In the genomic region with DNA sequence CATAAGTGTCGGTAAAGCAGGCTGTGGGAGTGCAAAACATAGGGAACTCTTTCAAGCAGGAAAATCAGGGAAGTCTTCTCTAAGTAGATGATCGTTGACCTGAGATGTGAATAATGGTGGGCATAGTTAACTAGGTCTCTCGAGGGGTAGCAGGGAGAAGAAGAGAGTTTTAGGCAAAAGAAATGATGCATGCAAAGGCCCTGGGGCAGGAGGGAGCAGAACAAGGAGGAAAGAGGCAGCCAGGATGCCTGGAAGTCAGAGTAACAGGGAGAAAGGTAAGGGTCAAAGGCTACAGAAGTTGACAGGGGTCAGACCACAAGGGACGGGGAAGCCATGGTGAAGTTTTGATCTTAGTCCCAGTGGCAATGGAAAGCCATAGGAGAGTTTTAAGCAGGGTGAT, we compare ENCODE assay signal across 37 cellular contexts. TPM values are rescaled to one million over a fixed set of nuclear protein-coding genes. Genes with fewer than 3 reads are reported as not detected.
"Had no signal": no experiment of that assay in that cellular context is flagged by ENCODE, and none has a peak within 500 bp of the region (broad histone marks: within the 10 kb centered on the region; RNA-seq: fewer than 3 reads in every experiment).

No MANE protein-coding gene starts in this region.

- H3K36me3 Mint-ChIP-seq: activated CD4-positive, alpha-beta memory T cell treated with anti-CD3 and anti-CD28 coated beads for 36 hours; activated naive CD4-positive, alpha-beta T cell treated with anti-CD3 and anti-CD28 coated beads, Interleukin-2, amount 50 U/mL, for 72 hours; activated naive CD8-positive, alpha-beta T cell treated with anti-CD3 and anti-CD28 coated beads for 36 hours had no signal

- H3K4me1 ChIP-seq: body of pancreas, breast epithelium had no signal

- FAIRE-seq: astrocyte, TTC549 had no signal

- H3K27ac ChIP-seq: body of pancreas, brain microvascular endothelial cell, breast epithelium, VCaP had no signal

- H3K4me3 ChIP-seq: adrenal gland, body of pancreas, breast epithelium had no signal

- H3K9me3 Mint-ChIP-seq: activated B cell treated with CpG ODN at 0.5 μM for 24 hours; activated CD4-positive, alpha-beta memory T cell treated with anti-CD3 and anti-CD28 coated beads for 36 hours; activated CD4-positive, alpha-beta T cell treated with anti-CD3 and anti-CD28 coated beads, Interleukin-2, amount 10 ng/mL, durations not matched to agents 24 days and 14 days; activated CD8-positive, alpha-beta T cell treated with anti-CD3 and anti-CD28 coated beads for 36 hours; activated naive CD4-positive, alpha-beta T cell treated with anti-CD3 and anti-CD28 coated beads for 36 hours; activated naive CD4-positive, alpha-beta T cell treated with anti-CD3 and anti-CD28 coated beads, Interleukin-2, amount 50 U/mL, for 72 hours; activated naive CD8-positive, alpha-beta T cell treated with anti-CD3 and anti-CD28 coated beads for 36 hours; activated T-cell treated with anti-CD3 and anti-CD28 coated beads, Interleukin-2, amount 50 U/mL, for 4 hours; activated T-cell treated with anti-CD3 and anti-CD28 coated beads, Interleukin-2, amount 50 U/mL, for 72 hours; activated T-helper 1 cell treated with anti-CD3 and anti-CD28 coated beads, Interleukin-12 subunit alpha, Interleukin-12 subunit beta, Interleukin-2, Interleukin-4 antibody, amounts not matched to agents 30 ng/mL and 10 ng/mL and 1 ng/mL, durations not matched to agents 14 hours and 24 hours and 36 hours; activated T-helper 17 cell treated with anti-CD3 and anti-CD28 coated beads, Interleukin-2, amount 50 U/mL, for 72 hours; T-helper 1 cell treated with Interleukin-12 subunit alpha and Interleukin-12 subunit beta and Interleukin-4 antibody, amounts not matched to agents 30 μg/mL and 1 μg/mL, for 36 hours; T-helper 2 cell treated with Interferon-gamma antibody and Interleukin-4, amounts not matched to agents 5 μg/mL and 100 μg/mL, for 36 hours had no signal

- H3K9me3 ChIP-seq: adrenal gland, body of pancreas, breast epithelium had no signal

- ATAC-seq: activated T-cell treated with anti-CD3 and anti-CD28 coated beads, Interleukin-2, amount 50 U/mL, for 4 hours; body of pancreas had no signal

- H3K27me3 ChIP-seq: adrenal gland, body of pancreas had no signal

- H3K4me3 Mint-ChIP-seq: activated B cell treated with CpG ODN at 0.5 μM for 24 hours; activated CD4-positive, alpha-beta memory T cell treated with anti-CD3 and anti-CD28 coated beads for 36 hours; activated CD4-positive, alpha-beta T cell treated with anti-CD3 and anti-CD28 coated beads, Interleukin-2, amount 10 ng/mL, durations not matched to agents 24 days and 14 days; activated CD8-positive, alpha-beta T cell treated with anti-CD3 and anti-CD28 coated beads for 36 hours; activated naive CD4-positive, alpha-beta T cell treated with anti-CD3 and anti-CD28 coated beads for 36 hours; activated naive CD8-positive, alpha-beta T cell treated with anti-CD3 and anti-CD28 coated beads for 36 hours; activated T-cell treated with anti-CD3 and anti-CD28 coated beads, Interleukin-2, amount 50 U/mL, for 4 hours; activated T-helper 1 cell treated with anti-CD3 and anti-CD28 coated beads, Interleukin-12 subunit alpha, Interleukin-12 subunit beta, Interleukin-2, Interleukin-4 antibody, amounts not matched to agents 30 ng/mL and 10 ng/mL and 1 ng/mL, durations not matched to agents 14 hours and 24 hours and 36 hours; T-helper 1 cell treated with Interleukin-12 subunit alpha and Interleukin-12 subunit beta and Interleukin-4 antibody, amounts not matched to agents 30 μg/mL and 1 μg/mL, for 36 hours; T-helper 2 cell treated with Interferon-gamma antibody and Interleukin-4, amounts not matched to agents 5 μg/mL and 100 μg/mL, for 36 hours had no signal

- H3K36me3 ChIP-seq: adrenal gland, brain microvascular endothelial cell, breast epithelium had no signal

- DNase-seq: activated B cell treated with CpG ODN at 0.5 μM for 24 hours; activated CD4-positive, alpha-beta T cell treated with anti-CD3 and anti-CD28 coated beads for 4 hours; activated CD4-positive, alpha-beta T cell treated with anti-CD3 and anti-CD28 coated beads, Interleukin-2, amount 10 ng/mL, durations not matched to agents 24 days and 14 days; activated CD4-positive, alpha-beta T cell treated with anti-CD3 and anti-CD28 coated beads, Interleukin-2, amount 50 U/mL, for 1 hour; activated CD4-positive, alpha-beta T cell treated with anti-CD3 and anti-CD28 coated beads, Interleukin-2, amount 50 U/mL, for 4 hours; activated CD4-positive, CD25-positive, alpha-beta regulatory T cell treated with anti-CD3 and anti-CD28 coated beads, Interleukin-2, amount 50 U/mL, for 72 hours; activated CD8-positive, alpha-beta memory T cell treated with anti-CD3 and anti-CD28 coated beads, Interleukin-2, amount 50 U/mL, for 4 hours; activated effector memory CD4-positive, alpha-beta T cell treated with anti-CD3 and anti-CD28 coated beads, Interleukin-2, amount 50 U/mL, for 16 hours; activated gamma-delta T cell treated with Interleukin-2 at 50 U/mL for 16 hours; activated naive CD4-positive, alpha-beta T cell; activated naive CD4-positive, alpha-beta T cell treated with anti-CD3 and anti-CD28 coated beads, Interleukin-2, amount 50 U/mL, for 16 hours; activated naive CD8-positive, alpha-beta T cell treated with anti-CD3 and anti-CD28 coated beads for 36 hours; activated T-cell treated with anti-CD3 and anti-CD28 coated beads for 4 hours; activated T-cell treated with anti-CD3 and anti-CD28 coated beads, Interleukin-2, amount 50 U/mL, for 1 hour; activated T-cell treated with anti-CD3 and anti-CD28 coated beads, Interleukin-2, amount 50 U/mL, for 4 hours; amniotic stem cell; aorta; central memory CD4-positive, alpha-beta T cell; T-helper 9 cell had no signal

- H3K27ac Mint-ChIP-seq: activated B cell treated with CpG ODN at 0.5 μM for 24 hours; activated CD4-positive, alpha-beta memory T cell treated with anti-CD3 and anti-CD28 coated beads for 36 hours; activated CD4-positive, alpha-beta T cell treated with anti-CD3 and anti-CD28 coated beads, Interleukin-2, amount 10 ng/mL, durations not matched to agents 24 days and 14 days; activated CD8-positive, alpha-beta T cell treated with anti-CD3 and anti-CD28 coated beads for 36 hours; activated naive CD8-positive, alpha-beta T cell treated with anti-CD3 and anti-CD28 coated beads for 36 hours; activated T-cell treated with anti-CD3 and anti-CD28 coated beads, Interleukin-2, amount 50 U/mL, for 72 hours; activated T-helper 1 cell treated with anti-CD3 and anti-CD28 coated beads, Interleukin-12 subunit alpha, Interleukin-12 subunit beta, Interleukin-2, Interleukin-4 antibody, amounts not matched to agents 30 ng/mL and 10 ng/mL and 1 ng/mL, durations not matched to agents 14 hours and 24 hours and 36 hours; T-helper 1 cell treated with Interleukin-12 subunit alpha and Interleukin-12 subunit beta and Interleukin-4 antibody, amounts not matched to agents 30 μg/mL and 1 μg/mL, for 36 hours; T-helper 2 cell treated with Interferon-gamma antibody and Interleukin-4, amounts not matched to agents 5 μg/mL and 100 μg/mL, for 36 hours had no signal

RNA-seq across cellular contexts. Expression of a gene that starts 47.8 kb away (rescaled TPM):
- total RNA-seq: activated B cell treated with CpG ODN at 0.5 μM for 24 hours; activated CD4-positive, alpha-beta memory T cell treated with anti-CD3 and anti-CD28 coated beads for 36 hours; activated CD8-positive, alpha-beta memory T cell treated with anti-CD3 and anti-CD28 coated beads for 36 hours; activated CD8-positive, alpha-beta T cell treated with anti-CD3 and anti-CD28 coated beads for 36 hours; activated naive CD4-positive, alpha-beta T cell treated with anti-CD3 and anti-CD28 coated beads for 36 hours; activated naive CD4-positive, alpha-beta T cell treated with anti-CD3 and anti-CD28 coated beads, Interleukin-2, amount 50 U/mL, for 72 hours; activated naive CD8-positive, alpha-beta T cell treated with anti-CD3 and anti-CD28 coated beads for 36 hours; activated T-cell treated with anti-CD3 and anti-CD28 coated beads, Interleukin-2, amount 50 U/mL, for 4 hours; activated T-helper 1 cell treated with anti-CD3 and anti-CD28 coated beads, Interleukin-12 subunit alpha, Interleukin-12 subunit beta, Interleukin-2, Interleukin-4 antibody, amounts not matched to agents 30 ng/mL and 10 ng/mL and 1 ng/mL, durations not matched to agents 14 hours and 24 hours and 36 hours; aorta; cardiac septum had no signal
- polyA plus RNA-seq: aorta had no signal
